8 cellular contexts compared by ENCODE assay signal in the genomic region with DNA sequence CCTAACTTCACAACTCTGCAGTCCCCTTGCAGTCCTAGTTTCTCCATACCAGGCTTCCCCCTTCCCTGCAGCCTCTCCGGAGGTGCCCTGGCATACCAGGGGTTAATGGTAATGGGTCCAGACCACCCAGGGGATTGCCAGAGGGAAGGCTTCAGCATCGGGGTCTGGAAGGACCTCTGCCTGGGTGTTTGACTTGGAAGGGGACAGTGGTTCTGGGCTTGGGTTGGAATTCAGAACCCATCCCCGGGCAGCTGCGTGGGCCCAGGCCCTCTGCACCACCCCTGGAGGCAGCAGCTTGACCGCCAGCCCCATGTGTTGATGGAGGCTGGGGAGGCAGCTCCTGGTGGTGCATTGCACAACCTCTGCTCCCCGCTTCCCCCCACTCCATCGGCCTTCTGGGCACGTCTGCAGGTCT.
DNase-seq lines count a peak whose midpoint lies in the region; TF ChIP-seq lines count a peak whose summit lies in the region.

No MANE protein-coding gene starts in this region.

- no peaks in the 10 kb centered on the region for H3K27me3 ChIP-seq in muscle layer of duodenum (ENCODE audit: low read depth, low read length)

- H3K9me3 ChIP-seq in muscle layer of duodenum (ENCODE audit: control insufficient read depth in 1 of 2, low read length in 2 of 2), result no peaks in the 10 kb centered on the region

- TF ChIP-seq CTCF in AG04449 (IDR thresholded peaks at IDR 0.05; ENCODE audit: insufficient read depth, low read length, missing control alignments), result no peak
- TF ChIP-seq CTCF in choroid plexus epithelial cell (conservative IDR thresholded peaks at IDR 0.05; ENCODE audit: low read depth, low read length), result no peak

- H3K4me3 ChIP-seq in AG04449 (ENCODE audit: low read depth, low read length) (peak overlapping the region; percentile 74), choroid plexus epithelial cell (ENCODE audit: low read depth, low read length) (peak overlapping the region; percentile 65), muscle layer of duodenum (ENCODE audit: low read depth in 1 of 2, low read length in 2 of 2) (peak overlapping the region; percentile 77)

- H3K4me1 ChIP-seq in muscle layer of duodenum (ENCODE audit: control insufficient read depth in 1 of 2, insufficient read depth in 2 of 2, low read length in 2 of 2), result peaks cover 0 to 47% of the 10 kb centered on the region in 2 donors

- peak overlapping the region; percentile 77 for H3K27ac ChIP-seq in muscle layer of duodenum (ENCODE audit: low read length)

- CTCF ChIA-PET in AG04449 (lab: Yijun Ruan, JAX), result interaction anchor here (0.8 to 2.5 kb wide), 9 partner anchors 9 to 72 kb away, joined by 3 to 10 read pairs (median 3); no protein-coding TSS in a partner anchor

- H3K36me3 ChIP-seq in muscle layer of duodenum (ENCODE audit: control insufficient read depth in 1 of 2, insufficient read depth in 2 of 2, low read length in 2 of 2), result no peaks in the 10 kb centered on the region

- POLR2A ChIA-PET in AG04449 (lab: Yijun Ruan, JAX), result interaction anchor here (1.1 to 1.4 kb wide), 3 partner anchors 10 to 56 kb away, joined by 3 to 7 read pairs (median 3); no protein-coding TSS in a partner anchor

- DNase-seq in AG04449 (ENCODE audit: low read depth, low spot score) (no peak), HuH-7.5 (ENCODE audit: low spot score) (peak; percentile 59), choroid plexus epithelial cell (ENCODE audit: low read depth) (no peak), COLO668 (lab: John Stamatoyannopoulos, UW; ENCODE audit: unreplicated experiment) (no peak), ACHN (no peak), NCI-H748 (lab: John Stamatoyannopoulos, UW; ENCODE audit: unreplicated experiment) (no peak)
- no peak for DNase-seq in activated CD4-positive, CD25-positive, alpha-beta regulatory T cell treated with anti-CD3 and anti-CD28 coated beads, Interleukin-2, amount 50 U/mL, for 72 hours

- in situ Hi-C loops in ACHN (cut with HindIII; ENCODE audit: low pct_ligation_motif_present, low pct_unique_long_range_greater_than_20kb, low sequenced_read_pairs), result no loop called here
